In genomic region chr4:108533876-108534275, GRCh38 we compare ENCODE assay signal across 1 cellular context.
TF ChIP-seq lines count a peak whose summit lies in the region.

No MANE protein-coding gene starts in this region.

TF ChIP-seq in SK-N-SH, 30 proteins besides CTCF, POLR2A, EP300 and RAD21 (continued from another document):
- TF ChIP-seq MAX (IDR thresholded peaks at IDR 0.05; ENCODE audit: low read depth) (no peak), JUND (IDR thresholded peaks at IDR 0.05) (no peak), USF2 (IDR thresholded peaks at IDR 0.05; ENCODE audit: borderline replicate concordance, low read depth, low read length) (no peak), SIN3A (IDR thresholded peaks at IDR 0.05; ENCODE audit: borderline replicate concordance, low read depth, low read length) (no peak), RCOR1 (IDR thresholded peaks at IDR 0.05; ENCODE audit: low read length) (no peak), ZBTB33 (IDR thresholded peaks at IDR 0.05; ENCODE audit: borderline replicate concordance, low read depth) (no peak), FOSL2 (IDR thresholded peaks at IDR 0.05; ENCODE audit: borderline replicate concordance, low read depth) (no peak)
- TF ChIP-seq, protein P1, sequence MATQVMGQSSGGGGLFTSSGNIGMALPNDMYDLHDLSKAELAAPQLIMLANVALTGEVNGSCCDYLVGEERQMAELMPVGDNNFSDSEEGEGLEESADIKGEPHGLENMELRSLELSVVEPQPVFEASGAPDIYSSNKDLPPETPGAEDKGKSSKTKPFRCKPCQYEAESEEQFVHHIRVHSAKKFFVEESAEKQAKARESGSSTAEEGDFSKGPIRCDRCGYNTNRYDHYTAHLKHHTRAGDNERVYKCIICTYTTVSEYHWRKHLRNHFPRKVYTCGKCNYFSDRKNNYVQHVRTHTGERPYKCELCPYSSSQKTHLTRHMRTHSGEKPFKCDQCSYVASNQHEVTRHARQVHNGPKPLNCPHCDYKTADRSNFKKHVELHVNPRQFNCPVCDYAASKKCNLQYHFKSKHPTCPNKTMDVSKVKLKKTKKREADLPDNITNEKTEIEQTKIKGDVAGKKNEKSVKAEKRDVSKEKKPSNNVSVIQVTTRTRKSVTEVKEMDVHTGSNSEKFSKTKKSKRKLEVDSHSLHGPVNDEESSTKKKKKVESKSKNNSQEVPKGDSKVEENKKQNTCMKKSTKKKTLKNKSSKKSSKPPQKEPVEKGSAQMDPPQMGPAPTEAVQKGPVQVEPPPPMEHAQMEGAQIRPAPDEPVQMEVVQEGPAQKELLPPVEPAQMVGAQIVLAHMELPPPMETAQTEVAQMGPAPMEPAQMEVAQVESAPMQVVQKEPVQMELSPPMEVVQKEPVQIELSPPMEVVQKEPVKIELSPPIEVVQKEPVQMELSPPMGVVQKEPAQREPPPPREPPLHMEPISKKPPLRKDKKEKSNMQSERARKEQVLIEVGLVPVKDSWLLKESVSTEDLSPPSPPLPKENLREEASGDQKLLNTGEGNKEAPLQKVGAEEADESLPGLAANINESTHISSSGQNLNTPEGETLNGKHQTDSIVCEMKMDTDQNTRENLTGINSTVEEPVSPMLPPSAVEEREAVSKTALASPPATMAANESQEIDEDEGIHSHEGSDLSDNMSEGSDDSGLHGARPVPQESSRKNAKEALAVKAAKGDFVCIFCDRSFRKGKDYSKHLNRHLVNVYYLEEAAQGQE (IDR thresholded peaks at IDR 0.05; ENCODE audit: low read depth, low read length) = no peak
